Comparison of ENCODE assay signal across 30 cellular contexts in genomic region chr1:193868425-193868824, GRCh38.
"Had no signal": no experiment of that assay in that cellular context is flagged by ENCODE, and none has a peak within 500 bp of the region (broad histone marks: within the 10 kb centered on the region; RNA-seq: fewer than 3 reads in every experiment).

No MANE protein-coding gene starts in this region.

- H3K27me3 ChIP-seq: ovary, right lobe of liver, sigmoid colon, suprapubic skin, testis, tibial artery, transverse colon, upper lobe of left lung, vagina had no signal

- H3K9me3 ChIP-seq: ovary, psoas muscle, right lobe of liver, suprapubic skin, testis, tibial artery, transverse colon, upper lobe of left lung, vagina had no signal

- H3K9ac ChIP-seq: parathyroid adenoma had no signal

- H3K27me3 Mint-ChIP-seq: naive thymus-derived CD8-positive, alpha-beta T cell; natural killer cell treated with Interleukin-12 subunit alpha and Interleukin-12 subunit beta and Interleukin-15 and Interleukin-18, amount 100 ng/mL, for 72 hours; progenitor cell of endocrine pancreas; stimulated activated memory B cell treated with anti-CD40 and anti-IgM and Interleukin-4, amounts not matched to agents 10 μg/mL and 1 μg/mL and 100 μg/mL, for 72 hours; stimulated activated naive CD8-positive, alpha-beta T cell treated with anti-CD3 and anti-CD28 coated beads, Interleukin-15, amount 100 ng/mL, for 72 hours had no signal

- H3K36me3 ChIP-seq: ovary, right lobe of liver, sigmoid colon, suprapubic skin, tibial artery, transverse colon, upper lobe of left lung, vagina had no signal

- H3K79me2 ChIP-seq: parathyroid adenoma had no signal

- ATAC-seq: naive thymus-derived CD8-positive, alpha-beta T cell; natural killer cell treated with Interleukin-12 subunit alpha and Interleukin-12 subunit beta and Interleukin-15 and Interleukin-18, amount 100 ng/mL, for 72 hours; psoas muscle; right cardiac atrium; right lobe of liver; stimulated activated memory B cell treated with anti-CD40 and anti-IgM and Interleukin-4, amounts not matched to agents 10 μg/mL and 1 μg/mL and 100 μg/mL, for 72 hours; stimulated activated naive CD8-positive, alpha-beta T cell treated with anti-CD3 and anti-CD28 coated beads, Interleukin-15, amount 100 ng/mL, for 72 hours; stimulated activated naive CD8-positive, alpha-beta T cell treated with anti-CD3 and anti-CD28 coated beads, Interleukin-15, Interleukin-2, amounts not matched to agents 100 U/mL and 50 U/mL, for 24 hours had no signal

- H3K4me1 ChIP-seq: parathyroid adenoma, psoas muscle, right lobe of liver, sigmoid colon, suprapubic skin, testis, tibial artery, transverse colon, upper lobe of left lung, vagina had no signal

- H3K4me3 ChIP-seq: ovary, psoas muscle, right lobe of liver, sigmoid colon, suprapubic skin, testis, tibial artery, transverse colon, upper lobe of left lung, vagina had no signal

- H3K36me3 Mint-ChIP-seq: natural killer cell treated with Interleukin-12 subunit alpha and Interleukin-12 subunit beta and Interleukin-15 and Interleukin-18, amount 100 ng/mL, for 72 hours; stimulated activated memory B cell treated with anti-CD40 and anti-IgM and Interleukin-4, amounts not matched to agents 10 μg/mL and 1 μg/mL and 100 μg/mL, for 72 hours had no signal

- DNase-seq: naive thymus-derived CD8-positive, alpha-beta T cell; nephron progenitor cell; occipital lobe; ovary; posterior cingulate gyrus; psoas muscle; right cardiac atrium; right lobe of liver; sigmoid colon; small intestine; stimulated activated CD4-positive, alpha-beta T cell treated with anti-CD3 and anti-CD28 coated beads, Interleukin-1b, Interleukin-23, amount 100 ng/mL, for 48 hours; stimulated activated CD4-positive, alpha-beta T cell treated with anti-CD3 and anti-CD28 coated beads, Interleukin-4, amount 100 ng/mL, for 1 hour; stimulated activated CD4-positive, alpha-beta T cell treated with anti-CD3 and anti-CD28 coated beads, Interleukin-4, amount 100 ng/mL, for 4 hours; stimulated activated CD8-positive, alpha-beta memory T cell treated with anti-CD3 and anti-CD28 coated beads, Interleukin-4, amount 100 ng/mL, for 48 hours; stimulated activated naive CD4-positive, alpha-beta T cell; stimulated activated naive CD8-positive, alpha-beta T cell treated with anti-CD3 and anti-CD28 coated beads, Interleukin-15, amount 100 ng/mL, for 72 hours; stimulated activated naive CD8-positive, alpha-beta T cell treated with anti-CD3 and anti-CD28 coated beads, Interleukin-15, Interleukin-2, amounts not matched to agents 100 U/mL and 50 U/mL, for 24 hours; substantia nigra; testis; tibial artery; transverse colon; upper lobe of left lung had no signal

- H2AFZ ChIP-seq: parathyroid adenoma had no signal

- H3K27ac Mint-ChIP-seq: naive thymus-derived CD8-positive, alpha-beta T cell; natural killer cell treated with Interleukin-12 subunit alpha and Interleukin-12 subunit beta and Interleukin-15 and Interleukin-18, amount 100 ng/mL, for 72 hours; nephron progenitor cell; progenitor cell of endocrine pancreas; stimulated activated memory B cell treated with anti-CD40 and anti-IgM and Interleukin-4, amounts not matched to agents 10 μg/mL and 1 μg/mL and 100 μg/mL, for 72 hours; stimulated activated naive CD8-positive, alpha-beta T cell treated with anti-CD3 and anti-CD28 coated beads, Interleukin-15, amount 100 ng/mL, for 72 hours had no signal

- H3K4me1 Mint-ChIP-seq: nephron progenitor cell; stimulated activated memory B cell treated with anti-CD40 and anti-IgM and Interleukin-4, amounts not matched to agents 10 μg/mL and 1 μg/mL and 100 μg/mL, for 72 hours; stimulated activated naive CD8-positive, alpha-beta T cell treated with anti-CD3 and anti-CD28 coated beads, Interleukin-15, amount 100 ng/mL, for 72 hours had no signal

- FAIRE-seq: small intestine, urothelium cell line had no signal

- H3K4me3 Mint-ChIP-seq: naive thymus-derived CD8-positive, alpha-beta T cell; natural killer cell treated with Interleukin-12 subunit alpha and Interleukin-12 subunit beta and Interleukin-15 and Interleukin-18, amount 100 ng/mL, for 72 hours; nephron progenitor cell; neural crest cell; stimulated activated memory B cell treated with anti-CD40 and anti-IgM and Interleukin-4, amounts not matched to agents 10 μg/mL and 1 μg/mL and 100 μg/mL, for 72 hours; stimulated activated naive CD8-positive, alpha-beta T cell treated with anti-CD3 and anti-CD28 coated beads, Interleukin-15, amount 100 ng/mL, for 72 hours had no signal

- H3K27ac ChIP-seq: ovary, parathyroid adenoma, psoas muscle, right lobe of liver, sigmoid colon, suprapubic skin, testis, tibial artery, transverse colon, upper lobe of left lung, vagina had no signal
